In the genomic region with DNA sequence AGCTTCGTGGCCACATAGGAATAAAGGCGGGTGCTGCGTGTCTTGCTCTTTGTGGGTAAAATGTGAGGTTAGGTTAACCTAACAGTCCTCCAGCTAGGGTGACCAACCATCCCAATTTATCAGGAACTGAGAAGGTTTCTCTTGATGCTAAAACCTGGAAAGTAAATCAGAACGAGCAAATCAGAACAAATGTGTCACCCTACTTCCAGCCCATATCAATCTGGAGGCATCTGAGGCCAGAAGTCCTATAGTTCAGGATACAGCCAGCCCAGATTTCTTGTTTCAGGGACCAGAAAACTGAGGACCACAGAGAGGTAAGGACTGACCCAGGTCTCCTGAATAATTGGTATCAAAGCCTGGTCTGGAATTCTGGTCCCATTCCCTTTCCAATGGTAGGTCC, we compare ENCODE assay signal across 14 cellular contexts. TPM values are rescaled to one million over a fixed set of nuclear protein-coding genes. Genes with fewer than 3 reads are reported as not detected.
DNase-seq lines count a peak whose midpoint lies in the region; ATAC-seq and TF ChIP-seq lines count a peak whose summit lies in the region.
"Had no signal": no experiment of that assay in that cellular context is flagged by ENCODE, and none has a peak within 500 bp of the region (broad histone marks: within the 10 kb centered on the region; RNA-seq: fewer than 3 reads in every experiment).

No MANE protein-coding gene starts in this region.

- H3K79me2 ChIP-seq in neural progenitor cell (ENCODE audit: low read depth) = no peaks in the 10 kb centered on the region
- peaks cover 19% of the 10 kb centered on the region for H3K79me2 ChIP-seq in mammary epithelial cell (ENCODE audit: insufficient read depth, low read length)

- POLR2A ChIA-PET in CD4-positive, alpha-beta T cell (lab: Charles Lee) = interaction anchor here (6.3 kb wide), 1 partner anchor 35 kb away, joined by 150 read pairs; no protein-coding TSS in a partner anchor
- POLR2A ChIA-PET in Panc1 (lab: Charles Lee) = interaction anchor here (0.6 kb wide), 1 partner anchor 10 kb away, joined by 3 read pairs; no protein-coding TSS in a partner anchor
- POLR2A ChIA-PET in activated CD4-positive, alpha-beta memory T cell treated with anti-CD3 and anti-CD28 coated beads for 36 hours (lab: Charles Lee) = interaction anchor here (0.7 kb wide), 1 partner anchor 9 kb away, joined by 3 read pairs; no protein-coding TSS in a partner anchor

- no peaks in the 10 kb centered on the region for H3K36me3 ChIP-seq in Panc1 (ENCODE audit: control insufficient read depth, insufficient read depth, low read length)
- no peaks in the 10 kb centered on the region for H3K36me3 ChIP-seq in neural progenitor cell
- H3K36me3 ChIP-seq in vagina = no peaks in the 10 kb centered on the region
- H3K36me3 ChIP-seq in mammary epithelial cell (ENCODE audit: insufficient read depth, low read length) = no peaks in the 10 kb centered on the region
- H3K36me3 ChIP-seq: BE2C had no signal

- H3K4me3 ChIP-seq in Panc1 (ENCODE audit: low read depth in 2 of 2, low read length in 2 of 2) (no peak overlapping the region), neural progenitor cell (no peak overlapping the region), vagina (no peak overlapping the region), mammary epithelial cell (replicated peaks in 1 of 3; ENCODE audit: insufficient read depth in 1 of 3, low read depth in 2 of 3, low read length in 3 of 3) (no peak overlapping the region)
- H3K4me3 ChIP-seq: GM23248 had no signal

- H3K4me1 ChIP-seq in Panc1 (ENCODE audit: control insufficient read depth, insufficient read depth, low read length) (peaks cover 8% of the 10 kb centered on the region), neural progenitor cell (no peaks in the 10 kb centered on the region), vagina (peaks cover 34% of the 10 kb centered on the region), mammary epithelial cell (ENCODE audit: insufficient read depth, low read length) (peaks cover 24% of the 10 kb centered on the region)
- H3K4me1 ChIP-seq: BE2C had no signal

- dilution Hi-C loops in mammary epithelial cell (cut with HindIII; ENCODE audit: low sequenced_read_pairs) = loop anchor here (5.0 kb wide), 2 partner anchors 43 to 57 kb away; a partner anchor contains a TSS

- H3K4me3 Mint-ChIP-seq in CD4-positive, alpha-beta T cell = peak overlapping the region; percentile 45
- no peak overlapping the region for H3K4me3 Mint-ChIP-seq in neural progenitor cell
- H3K4me3 Mint-ChIP-seq in activated CD4-positive, alpha-beta memory T cell treated with anti-CD3 and anti-CD28 coated beads for 36 hours = no peak overlapping the region

- peaks cover 14% of the 10 kb centered on the region for H3K36me3 Mint-ChIP-seq in CD4-positive, alpha-beta T cell (ENCODE audit: low read depth)
- no peaks in the 10 kb centered on the region for H3K36me3 Mint-ChIP-seq in neural progenitor cell
- peaks cover 8% of the 10 kb centered on the region for H3K36me3 Mint-ChIP-seq in activated CD4-positive, alpha-beta memory T cell treated with anti-CD3 and anti-CD28 coated beads for 36 hours
- H3K36me3 Mint-ChIP-seq: CD4-positive, CD25-positive, alpha-beta regulatory T cell had no signal

- H3K9ac ChIP-seq in neural progenitor cell (no peak overlapping the region), mammary epithelial cell (ENCODE audit: insufficient read depth, low read length) (no peak overlapping the region)
- H3K9ac ChIP-seq: GM23248 had no signal

- ATAC-seq in CD4-positive, alpha-beta T cell (ENCODE audit: poor library complexity) = no peak
- ATAC-seq in Panc1 = no peak

- CTCF ChIA-PET in CD4-positive, alpha-beta T cell (lab: Charles Lee) = interaction anchor here (3.7 kb wide), 1 partner anchor 46 kb away, joined by 21 read pairs; no protein-coding TSS in a partner anchor
- CTCF ChIA-PET in Panc1 (lab: Charles Lee) = no interaction called here
- CTCF ChIA-PET in mammary epithelial cell (lab: Charles Lee; ENCODE audit: low non-redundant PET) = no interaction called here
- CTCF ChIA-PET in activated CD4-positive, alpha-beta memory T cell treated with anti-CD3 and anti-CD28 coated beads for 36 hours (lab: Charles Lee) = interaction anchor here (2.1 to 6.9 kb wide), 2 partner anchors 47 to 52 kb away, joined by 9 to 55 read pairs; no protein-coding TSS in a partner anchor

- H4K20me1 ChIP-seq in neural progenitor cell (ENCODE audit: low read depth) (peaks cover 7% of the 10 kb centered on the region), mammary epithelial cell (ENCODE audit: insufficient read depth, low read length) (peaks cover 3% of the 10 kb centered on the region)

- H3K9me3 ChIP-seq in CD4-positive, alpha-beta T cell (ENCODE audit: control insufficient read depth, low read length) = no peaks in the 10 kb centered on the region
- H3K9me3 ChIP-seq in Panc1 (ENCODE audit: control insufficient read depth, insufficient read depth, low read depth, low read length) = no peaks in the 10 kb centered on the region
- H3K9me3 ChIP-seq in neural progenitor cell (ENCODE audit: low read depth) = no peaks in the 10 kb centered on the region
- no peaks in the 10 kb centered on the region for H3K9me3 ChIP-seq in vagina
- no peaks in the 10 kb centered on the region for H3K9me3 ChIP-seq in mammary epithelial cell (replicated peaks; ENCODE audit: insufficient read depth, low read length)
- H3K9me3 ChIP-seq: BE2C, Caco-2 had no signal

- intact Hi-C loops in CD4-positive, alpha-beta T cell (cut with DNase I, micrococcal nuclease) = loop anchor here in 1 of 2 experiments (5.0 kb wide), 1 partner anchor 638 kb away; a partner anchor contains a TSS
- intact Hi-C loops in Panc1 (cut with micrococcal nuclease; ENCODE audit: unreplicated experiment) (loop anchor here (10.0 kb wide), 1 partner anchor 115 kb away; no protein-coding TSS in a partner anchor), vagina (cut with DNase I) (loop anchor here (5.0 kb wide), 1 partner anchor 37 kb away; no protein-coding TSS in a partner anchor), mammary epithelial cell (cut with micrococcal nuclease) (no loop called here)
- intact Hi-C loops in activated CD4-positive, alpha-beta memory T cell treated with anti-CD3 and anti-CD28 coated beads for 36 hours (cut with micrococcal nuclease) = loop anchor here (10.0 kb wide), 1 partner anchor 525 kb away; a partner anchor contains a TSS

- BruUV-seq in Panc1 (replicated peaks; lab: Mats Ljungman, UMichigan) (no TSS peak), mammary epithelial cell (replicated peaks; lab: Mats Ljungman, UMichigan) (no TSS peak)

- H3K27ac Mint-ChIP-seq in CD4-positive, alpha-beta T cell = no peak overlapping the region
- H3K27ac Mint-ChIP-seq in neural progenitor cell = peak overlapping the region; percentile 46
- no peak overlapping the region for H3K27ac Mint-ChIP-seq in activated CD4-positive, alpha-beta memory T cell treated with anti-CD3 and anti-CD28 coated beads for 36 hours

- H3K4me2 ChIP-seq in neural progenitor cell (no peak overlapping the region), mammary epithelial cell (ENCODE audit: insufficient read depth, low read depth, low read length) (no peak overlapping the region)

- peaks cover 13% of the 10 kb centered on the region for H3F3A ChIP-seq in neural progenitor cell (ENCODE audit: low read depth)

- H2AFZ ChIP-seq in neural progenitor cell (replicated peaks) (no peak overlapping the region), mammary epithelial cell (ENCODE audit: low read depth, low read length) (no peak overlapping the region)
- H2AFZ ChIP-seq: GM23248 had no signal

- H3K4me1 Mint-ChIP-seq in CD4-positive, alpha-beta T cell (ENCODE audit: low read depth) = peaks cover 34% of the 10 kb centered on the region
- peaks cover 18% of the 10 kb centered on the region for H3K4me1 Mint-ChIP-seq in neural progenitor cell
- H3K4me1 Mint-ChIP-seq in activated CD4-positive, alpha-beta memory T cell treated with anti-CD3 and anti-CD28 coated beads for 36 hours (ENCODE audit: low read depth) = peaks cover 16% of the 10 kb centered on the region

- H3K9me3 Mint-ChIP-seq in CD4-positive, alpha-beta T cell = no peaks in the 10 kb centered on the region
- no peaks in the 10 kb centered on the region for H3K9me3 Mint-ChIP-seq in neural progenitor cell
- H3K9me3 Mint-ChIP-seq in activated CD4-positive, alpha-beta memory T cell treated with anti-CD3 and anti-CD28 coated beads for 36 hours = no peaks in the 10 kb centered on the region
- H3K9me3 Mint-ChIP-seq: CD4-positive, CD25-positive, alpha-beta regulatory T cell had no signal

- H3K27me3 Mint-ChIP-seq in CD4-positive, alpha-beta T cell = no peaks in the 10 kb centered on the region
- H3K27me3 Mint-ChIP-seq in neural progenitor cell (ENCODE audit: insufficient read depth, low read depth) = peaks cover 21% of the 10 kb centered on the region
- peaks cover 2% of the 10 kb centered on the region for H3K27me3 Mint-ChIP-seq in activated CD4-positive, alpha-beta memory T cell treated with anti-CD3 and anti-CD28 coated beads for 36 hours

- in situ Hi-C loops in Panc1 (cut with HindIII; ENCODE audit: low pct_unique_long_range_greater_than_20kb, low sequenced_read_pairs) (no loop called here), mammary epithelial cell (cut with MboI; ENCODE audit: low sequenced_read_pairs in 2 of 2) (loop anchor here in 1 of 2 donors (10.0 kb wide), 1 partner anchor 55 kb away; a partner anchor contains a TSS)

- no peak for DNase-seq in CD4-positive, alpha-beta T cell
- no peak for DNase-seq in Panc1 (ENCODE audit: low read depth, low spot score)
- no peak for DNase-seq in neural progenitor cell (ENCODE audit: low spot score)
- DNase-seq in vagina (ENCODE audit: extremely low spot score in 2 of 2) = no peak
- no peak for DNase-seq in mammary epithelial cell
- DNase-seq in activated CD4-positive, alpha-beta memory T cell treated with anti-CD3 and anti-CD28 coated beads for 36 hours = no peak
- DNase-seq: ACHN; BE2C; C1 segment of cervical spinal cord; Caco-2; CD4-positive, CD25-positive, alpha-beta regulatory T cell; GM23248; HCEC 1CT had no signal

- H3K27ac ChIP-seq in CD4-positive, alpha-beta T cell (ENCODE audit: low read depth, low read length) = no peak overlapping the region
- 0 out of 2 replicates have a peak overlapping the region, but pooled peaks have one; percentile 11 for H3K27ac ChIP-seq in Panc1 (ENCODE audit: low read length)
- H3K27ac ChIP-seq in neural progenitor cell = no peak overlapping the region
- peak overlapping the region; percentile 90 for H3K27ac ChIP-seq in vagina
- H3K27ac ChIP-seq in mammary epithelial cell (ENCODE audit: insufficient read depth, low read depth, low read length) = no peak overlapping the region
- H3K27ac ChIP-seq: GM23248, HL-60 had no signal

- TF ChIP-seq POLR2A in vagina (IDR thresholded peaks at IDR 0.05) = no peak

- 90% methylated on average over 4 of the region's 4 CpGs for WGBS in mammary epithelial cell (ENCODE audit: low coverage, missing lambda C conversion rate)

- no peak for TF ChIP-seq CTCF in CD4-positive, alpha-beta T cell (IDR thresholded peaks at IDR 0.05)
- no peak for TF ChIP-seq CTCF in Panc1 (IDR thresholded peaks at IDR 0.05)
- TF ChIP-seq CTCF in neural progenitor cell (IDR thresholded peaks at IDR 0.05) = no peak
- TF ChIP-seq CTCF in vagina (IDR thresholded peaks at IDR 0.05) = no peak
- no peak for TF ChIP-seq CTCF in mammary epithelial cell (conservative IDR thresholded peaks at IDR 0.05 in 1 of 2, IDR thresholded peaks at IDR 0.05 in 1 of 2; ENCODE audit: extremely low read depth in 1 of 2, insufficient read depth in 1 of 2, low read depth in 1 of 2, low read length in 2 of 2)

- no peaks in the 10 kb centered on the region for H3K27me3 ChIP-seq in CD4-positive, alpha-beta T cell (ENCODE audit: control insufficient read depth, insufficient read depth, low read length)
- H3K27me3 ChIP-seq in Panc1 (ENCODE audit: control insufficient read depth, insufficient read depth, low read length) = no peaks in the 10 kb centered on the region
- H3K27me3 ChIP-seq in neural progenitor cell = peaks cover 44% of the 10 kb centered on the region
- no peaks in the 10 kb centered on the region for H3K27me3 ChIP-seq in vagina
- no peaks in the 10 kb centered on the region for H3K27me3 ChIP-seq in mammary epithelial cell (ENCODE audit: insufficient read depth, low read length)

RNA-seq across cellular contexts. Expression of a gene that starts 3.1 kb away (rescaled TPM):
- 100 to 1,000 TPM; 106 to 112 TPM for total RNA-seq in CD4-positive, alpha-beta T cell
- 59.4 TPM for total RNA-seq in Panc1 (2021; ENCODE audit: unreplicated experiment)
- polyA plus RNA-seq in Panc1 (2012; ENCODE audit: insufficient read length) = 53.4 TPM
- 0.65 and 1.5 TPM in 2 replicates for total RNA-seq in neural progenitor cell (ENCODE audit: low replicate concordance)
- 34.6 TPM for total RNA-seq in vagina
- 100 to 1,000 TPM in 1 of 2 donors, 10 to 100 TPM in 1; 94.8 to 304 TPM for total RNA-seq in mammary epithelial cell
- 66.9 TPM for polyA plus RNA-seq in mammary epithelial cell
- 116 TPM for polyA minus RNA-seq in mammary epithelial cell
- 10 to 100 TPM; 40.4 to 42.0 TPM for total RNA-seq in activated CD4-positive, alpha-beta memory T cell treated with anti-CD3 and anti-CD28 coated beads for 36 hours

RNA-seq across cellular contexts. Expression of a gene that starts 57.2 kb away (rescaled TPM):
- under 1 TPM; 0.61 to 0.71 TPM for total RNA-seq in CD4-positive, alpha-beta T cell
- total RNA-seq in Panc1 (2021; ENCODE audit: unreplicated experiment) (21.7 TPM), neural progenitor cell (ENCODE audit: low replicate concordance) (21.8 and 39.9 TPM in 2 replicates), vagina (39.5 TPM), mammary epithelial cell (10 to 100 TPM; 24.0 to 41.4 TPM)
- polyA plus RNA-seq in Panc1 (2012; ENCODE audit: insufficient read length) = 41.3 TPM
- 35.3 TPM for polyA plus RNA-seq in mammary epithelial cell
- 24.8 TPM for polyA minus RNA-seq in mammary epithelial cell
- total RNA-seq in activated CD4-positive, alpha-beta memory T cell treated with anti-CD3 and anti-CD28 coated beads for 36 hours = 1 to 10 TPM; 7.2 to 7.3 TPM

Comparison
In these comparisons a context has a peak if more than half of its experiments do, and no peak if none do; other contexts are left out.
1. H3K27ac ChIP-seq: peak in Panc1 (single experiment) and vagina (single experiment); none in CD4-positive, alpha-beta T cell (single experiment), neural progenitor cell (single experiment) and mammary epithelial cell (single experiment).
2. RNA of a gene that starts 3.1 kb away (total RNA-seq): 94.8 to 304 TPM in mammary epithelial cell, 106 to 112 TPM in CD4-positive, alpha-beta T cell, 59.4 TPM in Panc1 (single experiment), 40.4 to 42.0 TPM in activated CD4-positive, alpha-beta memory T cell treated with anti-CD3 and anti-CD28 coated beads for 36 hours and 34.6 TPM in vagina (single experiment); 0.65 to 1.5 TPM in neural progenitor cell; every median in the first group is over 10 times any median in the second.
3. RNA of a gene that starts 57.2 kb away (total RNA-seq): 24.0 to 41.4 TPM in mammary epithelial cell, 39.5 TPM in vagina (single experiment), 21.8 to 39.9 TPM in neural progenitor cell, 21.7 TPM in Panc1 (single experiment) and 7.2 to 7.3 TPM in activated CD4-positive, alpha-beta memory T cell treated with anti-CD3 and anti-CD28 coated beads for 36 hours; 0.61 to 0.71 TPM in CD4-positive, alpha-beta T cell; every median in the first group is over 4 times any median in the second.
4. CTCF ChIA-PET loops: an anchor here in CD4-positive, alpha-beta T cell (3.7 kb wide) and activated CD4-positive, alpha-beta memory T cell treated with anti-CD3 and anti-CD28 coated beads for 36 hours (2.1 to 6.9 kb wide); none called in Panc1 and mammary epithelial cell.